Comparison of ENCODE assay signal across 1 cellular context in genomic region chr12:98373982-98374381, GRCh38.
TF ChIP-seq lines count a peak whose summit lies in the region.

No MANE protein-coding gene starts in this region.

TF ChIP-seq in GM12878, 131 proteins besides CTCF, POLR2A, EP300 and RAD21 (continued from another document):
- no peak for TF ChIP-seq MAX (IDR thresholded peaks at IDR 0.05; ENCODE audit: low read depth, low read length)
- no peak for TF ChIP-seq IRF5 (IDR thresholded peaks at IDR 0.05; ENCODE audit: borderline replicate concordance)
